ENCODE assay signal across 9 cellular contexts in genomic region chr11:111378773-111379499, GRCh38. TPM values are rescaled to one million over a fixed set of nuclear protein-coding genes. Genes with fewer than 3 reads are reported as not detected.
A peak's percentile ranks its signal among the peaks of the same experiment; 100 is the strongest.
DNase-seq lines count a peak whose midpoint lies in the region; ATAC-seq, FAIRE-seq and TF ChIP-seq lines count a peak whose summit lies in the region.
"Had no signal": no experiment of that assay in that cellular context is flagged by ENCODE, and none has a peak within 500 bp of the region (broad histone marks: within the 10 kb centered on the region; RNA-seq: fewer than 3 reads in every experiment).

A gene with protein sequence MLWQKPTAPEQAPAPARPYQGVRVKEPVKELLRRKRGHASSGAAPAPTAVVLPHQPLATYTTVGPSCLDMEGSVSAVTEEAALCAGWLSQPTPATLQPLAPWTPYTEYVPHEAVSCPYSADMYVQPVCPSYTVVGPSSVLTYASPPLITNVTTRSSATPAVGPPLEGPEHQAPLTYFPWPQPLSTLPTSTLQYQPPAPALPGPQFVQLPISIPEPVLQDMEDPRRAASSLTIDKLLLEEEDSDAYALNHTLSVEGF (minus strand): TSS chr11:111379275. CDS start chr11:111379177, 98 bp downstream.

- H3K4me2 ChIP-seq in PC-3 (ENCODE audit: low read length), result no peak within 1 kb of the TSS

- DNase-seq in G401 (ENCODE audit: low spot score), result peak; percentile 25
- DNase-seq in NCI-H2107 treated with DMSO at 0.1 percent for 48 hours (lab: John Stamatoyannopoulos, UW; ENCODE audit: unreplicated experiment), result peak; percentile 58
- peak; percentile 89 for DNase-seq in activated naive CD4-positive, alpha-beta T cell treated with anti-CD3 and anti-CD28 coated beads, Interleukin-2, amount 10 ng/mL, durations not matched to agents 7 days and 5 days
- no peak for DNase-seq in natural killer cell
- DNase-seq in urothelium cell line (ENCODE audit: low spot score), result peak; percentile 62
- no peak for DNase-seq in PC-3
- no peak for DNase-seq in NCI-H345 (lab: John Stamatoyannopoulos, UW)

- no TSS peak for BruUV-seq in PC-3 (replicated peaks; lab: Mats Ljungman, UMichigan)

- H4K20me1 ChIP-seq in PC-3 (ENCODE audit: low read length), result no peaks in the 10 kb centered on the region

- H3K27me3 ChIP-seq in PC-3 (ENCODE audit: low read length), result peaks cover 27% of the 10 kb centered on the region

- intact Hi-C loops in natural killer cell (cut with micrococcal nuclease) (no loop called here), PC-3 (cut with micrococcal nuclease) (no loop called here)

- CTCF ChIA-PET in activated naive CD4-positive, alpha-beta T cell treated with anti-CD3 and anti-CD28 coated beads, Interleukin-2, amount 10 ng/mL, durations not matched to agents 7 days and 5 days (lab: Charles Lee), result interaction anchor here (1.0 to 3.7 kb wide), 4 partner anchors 38 to 949 kb away, joined by 3 to 17 read pairs (median 10); partner anchors contain the start of gene FDX1
- CTCF ChIA-PET in PC-3 (lab: Charles Lee), result no interaction called here

- peak; percentile 55 for ATAC-seq in GM21717 (IDR thresholded peaks at IDR 0.05; ENCODE audit: unreplicated experiment)
- peak; percentile 40 to 61 (median 48) for ATAC-seq in natural killer cell
- no peak for ATAC-seq in PC-3

- POLR2A ChIA-PET in PC-3 (lab: Charles Lee; ENCODE audit: unreplicated experiment), result no interaction called here

- no peak within 1 kb of the TSS for H3K4me3 ChIP-seq in PC-3 (ENCODE audit: low read length)

- H3K36me3 ChIP-seq in PC-3 (ENCODE audit: low read depth, low read length), result no peaks in the 10 kb centered on the region

- no peaks in the 10 kb centered on the region for H3K4me1 ChIP-seq in PC-3 (ENCODE audit: insufficient read depth, low read length)

- H3K36me3 Mint-ChIP-seq in activated naive CD4-positive, alpha-beta T cell treated with anti-CD3 and anti-CD28 coated beads, Interleukin-2, amount 10 ng/mL, durations not matched to agents 7 days and 5 days, result no peaks in the 10 kb centered on the region
- no peaks in the 10 kb centered on the region for H3K36me3 Mint-ChIP-seq in natural killer cell

- H3K9ac ChIP-seq in PC-3 (ENCODE audit: low read length), result no peak within 1 kb of the TSS

- H3K27ac ChIP-seq in PC-3 (ENCODE audit: low read length), result no peak within 1 kb of the TSS

- peak; percentile 88 for FAIRE-seq in urothelium cell line (lab: Jason Lieb, UNC)

- TF ChIP-seq CTCF in natural killer cell (IDR thresholded peaks at IDR 0.05) (no peak), PC-3 (conservative IDR thresholded peaks at IDR 0.05; ENCODE audit: low read depth, low read length) (no peak)

- peak within 1 kb of the TSS; percentile 79 for H3K4me3 Mint-ChIP-seq in activated naive CD4-positive, alpha-beta T cell treated with anti-CD3 and anti-CD28 coated beads, Interleukin-2, amount 10 ng/mL, durations not matched to agents 7 days and 5 days
- no peak within 1 kb of the TSS for H3K4me3 Mint-ChIP-seq in natural killer cell

- in situ Hi-C loops in G401 (cut with HindIII; ENCODE audit: low sequenced_read_pairs), result no loop called here

- H3K79me2 ChIP-seq in PC-3 (ENCODE audit: low read length), result no peaks in the 10 kb centered on the region

- H3K27me3 Mint-ChIP-seq in activated naive CD4-positive, alpha-beta T cell treated with anti-CD3 and anti-CD28 coated beads, Interleukin-2, amount 10 ng/mL, durations not matched to agents 7 days and 5 days, result peaks cover 7% of the 10 kb centered on the region
- peaks cover 0 to 3% of the 10 kb centered on the region in 2 donors for H3K27me3 Mint-ChIP-seq in natural killer cell (ENCODE audit: low read depth in 2 of 2)

- H3F3A ChIP-seq in PC-3 (ENCODE audit: low read length, unreplicated experiment), result no peaks in the 10 kb centered on the region

- no peaks in the 10 kb centered on the region for H3K9me2 ChIP-seq in PC-3 (replicated peaks; ENCODE audit: low read length)

- peaks cover 39% of the 10 kb centered on the region for H3K4me1 Mint-ChIP-seq in activated naive CD4-positive, alpha-beta T cell treated with anti-CD3 and anti-CD28 coated beads, Interleukin-2, amount 10 ng/mL, durations not matched to agents 7 days and 5 days
- no peaks in the 10 kb centered on the region for H3K4me1 Mint-ChIP-seq in natural killer cell

- H3K27ac Mint-ChIP-seq in activated naive CD4-positive, alpha-beta T cell treated with anti-CD3 and anti-CD28 coated beads, Interleukin-2, amount 10 ng/mL, durations not matched to agents 7 days and 5 days, result peak within 1 kb of the TSS; percentile 95
- H3K27ac Mint-ChIP-seq in natural killer cell, result peak within 1 kb of the TSS in 1 of 2 donors; percentile 6

- H2AFZ ChIP-seq in PC-3 (ENCODE audit: low read length), result no peak within 1 kb of the TSS

- H3K9me3 Mint-ChIP-seq in activated naive CD4-positive, alpha-beta T cell treated with anti-CD3 and anti-CD28 coated beads, Interleukin-2, amount 10 ng/mL, durations not matched to agents 7 days and 5 days, result no peaks in the 10 kb centered on the region
- no peaks in the 10 kb centered on the region for H3K9me3 Mint-ChIP-seq in natural killer cell

- no peaks in the 10 kb centered on the region for H3K9me3 ChIP-seq in PC-3 (ENCODE audit: low read length)

RNA-seq across cellular contexts. Expression of the gene that starts here (rescaled TPM):
- total RNA-seq in G401 (2014; rRNA removed; shearing (Covaris generic)), result 7.0 and 28.4 TPM in 2 replicates
- total RNA-seq in natural killer cell (10 to 100 TPM in 1 of 3 donors, 1 to 10 TPM in 1, under 1 TPM in 1; 0.82 to 16.8 (median 1.1) TPM), PC-3 (2014; rRNA removed) (not detected in 2 replicates)
- total RNA-seq: pulmonary artery endothelial cell had no signal

Comparison
In these comparisons a context has a peak if more than half of its experiments do, and no peak if none do; other contexts are left out.
1. DNase-seq: peak in G401 (single experiment), NCI-H2107 treated with DMSO at 0.1 percent for 48 hours (single experiment), activated naive CD4-positive, alpha-beta T cell treated with anti-CD3 and anti-CD28 coated beads, Interleukin-2, amount 10 ng/mL, durations not matched to agents 7 days and 5 days (single experiment) and urothelium cell line (single experiment); none in natural killer cell (single experiment), PC-3 (single experiment) and NCI-H345 (single experiment).